In the genomic region with DNA sequence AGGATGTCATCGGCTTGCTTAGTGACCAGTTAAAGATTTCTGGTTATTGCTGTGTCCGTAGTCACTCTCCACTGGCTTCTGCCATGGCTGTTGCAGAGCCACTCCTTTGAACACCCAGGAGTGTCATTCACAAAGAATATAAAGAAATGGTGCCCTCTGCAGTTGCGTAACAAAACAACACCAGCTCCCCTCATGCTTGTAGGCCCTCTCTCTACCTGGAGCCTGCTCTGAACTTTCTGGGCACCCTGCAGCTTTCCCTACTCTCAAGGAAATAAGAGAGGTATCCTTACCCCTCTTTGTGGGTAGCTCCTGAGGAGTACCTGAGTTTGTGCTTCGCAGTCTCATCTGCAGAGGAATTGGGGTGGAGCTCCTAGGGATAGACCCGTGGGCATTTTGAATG, we compare ENCODE assay signal across 11 cellular contexts.
DNase-seq lines count a peak whose midpoint lies in the region; ATAC-seq, FAIRE-seq and TF ChIP-seq lines count a peak whose summit lies in the region.
"Had no signal": no experiment of that assay in that cellular context is flagged by ENCODE, and none has a peak within 500 bp of the region (broad histone marks: within the 10 kb centered on the region; RNA-seq: fewer than 3 reads in every experiment).

No MANE protein-coding gene starts in this region.

- no peak overlapping the region for H2BK5ac ChIP-seq in H1 (ENCODE audit: low read depth, low read length)

- no TSS peak for BruUV-seq in HepG2 (replicated peaks; lab: Mats Ljungman, UMichigan)

- in situ Hi-C loops in HepG2 (cut with HindIII; ENCODE audit: extremely low pct_ligation_motif_present, low pct_unique_long_range_greater_than_20kb): no loop called here

- TF ChIP-seq RAD21 in HepG2 (CRISPR knock-in tag; IDR thresholded peaks at IDR 0.05): no peak
- peak; percentile 76 to 77 for TF ChIP-seq RAD21 in H1 (IDR thresholded peaks at IDR 0.05 in 1 of 2, conservative IDR thresholded peaks at IDR 0.05 in 1 of 2; ENCODE audit: low read depth in 2 of 2, low read length in 2 of 2)

- no peak for TF ChIP-seq EP300 in HepG2 (IDR thresholded peaks at IDR 0.05; ENCODE audit: low read depth in 2 of 2, low read length in 2 of 2)
- TF ChIP-seq EP300 in HepG2 (CRISPR knock-in tag; IDR thresholded peaks at IDR 0.05; ENCODE audit: borderline replicate concordance): no peak
- no peak for TF ChIP-seq EP300 in H1 (IDR thresholded peaks at IDR 0.05; ENCODE audit: borderline replicate concordance in 1 of 2, low read depth in 2 of 2, low read length in 2 of 2)

- no peaks in the 10 kb centered on the region for H3K23me2 ChIP-seq in H1 (ENCODE audit: low read depth, low read length)

- no peak overlapping the region for H3K56ac ChIP-seq in H1 (replicated peaks; ENCODE audit: insufficient read length, low read depth, low read length)

- H3K4me3 ChIP-seq in HepG2 (replicated peaks in 1 of 3; ENCODE audit: insufficient read depth in 1 of 3, low read depth in 2 of 3, low read length in 3 of 3) (no peak overlapping the region), right lobe of liver (no peak overlapping the region), H1 (ENCODE audit: extremely low read depth in 1 of 4, insufficient read depth in 2 of 4, low read depth in 3 of 4, low read length in 4 of 4) (no peak overlapping the region)

- TF ChIP-seq POLR2A in HepG2 (IDR thresholded peaks at IDR 0.05; ENCODE audit: insufficient read depth in 1 of 2, low read depth in 2 of 2, low read length in 2 of 2): no peak
- no peak for TF ChIP-seq POLR2A in right lobe of liver (IDR thresholded peaks at IDR 0.05)
- TF ChIP-seq POLR2A in H1 (IDR thresholded peaks at IDR 0.05; ENCODE audit: control extremely low read depth in 1 of 2, low read depth in 2 of 2, low read length in 2 of 2): no peak

- FAIRE-seq in HepG2 (lab: Jason Lieb, UNC) (no peak), H1 (lab: Jason Lieb, UNC) (peak; percentile 84)

- 18% methylated on average over 5 of the region's 5 CpGs for WGBS in HepG2 (ENCODE audit: low lambda C conversion rate)
- WGBS in right lobe of liver (ENCODE audit: insufficient coverage, low coverage, low lambda C conversion rate, missing lambda C conversion rate): 100% methylated on average over 1 of the region's 5 CpGs
- WGBS in H1 (ENCODE audit: extremely low coverage in 1 of 2, insufficient coverage in 1 of 2, insufficient read length in 1 of 2, insufficient replicate concordance in 2 of 2, low coverage in 1 of 2, low lambda C conversion rate in 2 of 2, missing lambda C conversion rate in 1 of 2), 2 experiments: 46% methylated on average over 5 of the region's 5 CpGs; no CpG with 5 or more reads in 1 of the 2 experiments

- H3K4ac ChIP-seq in H1 (replicated peaks; ENCODE audit: insufficient read length, low read depth, low read length): no peak overlapping the region

- H3K79me1 ChIP-seq in H1 (ENCODE audit: low read depth, low read length): no peaks in the 10 kb centered on the region

- no peak overlapping the region for H3K9ac ChIP-seq in HepG2 (ENCODE audit: insufficient read depth, low read depth, low read length)
- no peak overlapping the region for H3K9ac ChIP-seq in H1 (replicated peaks in 1 of 4; ENCODE audit: extremely low read depth in 1 of 4, low read depth in 3 of 4, low read length in 3 of 4)

- no peak overlapping the region for H3K18ac ChIP-seq in H1 (ENCODE audit: extremely low read depth, low read length)

- no peak for DNase-seq in HepG2 (ENCODE audit: low spot score)
- no peak for DNase-seq in right lobe of liver
- peak; percentile 21 to 82 for DNase-seq in NCI-H526 (lab: John Stamatoyannopoulos, UW)
- peak; percentile 15 to 64 for DNase-seq in H1 (ENCODE audit: low read depth in 1 of 2, low spot score in 2 of 2)
- no peak for DNase-seq in stimulated activated naive CD8-positive, alpha-beta T cell treated with anti-CD3 and anti-CD28 coated beads, Interleukin-15, Interleukin-2, amounts not matched to agents 100 U/mL and 50 U/mL, for 24 hours
- DNase-seq in NCI-H128 (lab: John Stamatoyannopoulos, UW; ENCODE audit: unreplicated experiment): no peak
- DNase-seq: T-cell had no signal

- no peak overlapping the region for H2BK20ac ChIP-seq in H1 (ENCODE audit: low read length)

- H3K27ac ChIP-seq in HepG2 (ENCODE audit: extremely low read length, insufficient read depth, low read length): no peak overlapping the region
- no peak overlapping the region for H3K27ac ChIP-seq in right lobe of liver
- no peak overlapping the region for H3K27ac ChIP-seq in H1 (ENCODE audit: low read depth, low read length)

- H3K9me3 ChIP-seq in HepG2 (ENCODE audit: low read length) (no peaks in the 10 kb centered on the region), right lobe of liver (no peaks in the 10 kb centered on the region), H1 (ENCODE audit: insufficient read depth in 2 of 2, low read depth in 1 of 2, low read length in 1 of 2) (no peaks in the 10 kb centered on the region)
- H3K9me3 ChIP-seq: Caco-2 had no signal

- no peaks in the 10 kb centered on the region for H3K4me1 ChIP-seq in HepG2 (ENCODE audit: insufficient read depth, low read length)
- no peaks in the 10 kb centered on the region for H3K4me1 ChIP-seq in right lobe of liver
- H3K4me1 ChIP-seq in H1 (replicated peaks in 1 of 4; ENCODE audit: control insufficient read depth in 3 of 4, insufficient read depth in 4 of 4, low read length in 3 of 4): no peaks in the 10 kb centered on the region
- H3K4me1 ChIP-seq: Caco-2 had no signal

- H3K23ac ChIP-seq in H1 (ENCODE audit: insufficient read length): no peak overlapping the region

- H4K5ac ChIP-seq in H1 (ENCODE audit: insufficient read length, low read depth, low read length): no peak overlapping the region

- H3K27me3 ChIP-seq in HepG2 (ENCODE audit: control insufficient read depth in 1 of 2, insufficient read depth in 2 of 2, low read length in 2 of 2): no peaks in the 10 kb centered on the region
- H3K27me3 ChIP-seq in right lobe of liver: peaks cover 0 to 7% of the 10 kb centered on the region in 2 donors
- no peaks in the 10 kb centered on the region for H3K27me3 ChIP-seq in H1 (replicated peaks in 1 of 4; ENCODE audit: control insufficient read depth in 3 of 4, extremely low read depth in 1 of 4, insufficient read depth in 3 of 4, low read length in 3 of 4)

- no peak overlapping the region for H2BK12ac ChIP-seq in H1 (ENCODE audit: low read depth, low read length)

- H3K14ac ChIP-seq in H1 (ENCODE audit: insufficient read length): no peak overlapping the region

- no peak overlapping the region for H2BK120ac ChIP-seq in H1 (replicated peaks; ENCODE audit: low read depth, low read length)

- POLR2A ChIA-PET in HepG2 (lab: Yijun Ruan, JAX): no interaction called here
- POLR2A ChIA-PET in H1 (lab: Charles Lee; ENCODE audit: partially characterized antibody): no interaction called here

- H3K4me2 ChIP-seq in HepG2 (ENCODE audit: low read depth, low read length) (no peak overlapping the region), H1 (ENCODE audit: insufficient read depth in 1 of 2, low read depth in 2 of 2, low read length in 2 of 2) (no peak overlapping the region)

- no peak overlapping the region for H4K91ac ChIP-seq in H1 (replicated peaks; ENCODE audit: insufficient read length, low read length)

- no peak overlapping the region for H2AFZ ChIP-seq in HepG2 (ENCODE audit: low read length)
- H2AFZ ChIP-seq in H1 (ENCODE audit: low read length): peak overlapping the region; percentile 45

- intact Hi-C loops in HepG2 (cut with micrococcal nuclease; ENCODE audit: unreplicated experiment) (no loop called here), right lobe of liver (cut with DNase I) (no loop called here)

- H3K36me3 ChIP-seq in HepG2 (replicated peaks in 1 of 2; ENCODE audit: control insufficient read depth in 1 of 2, insufficient read depth in 2 of 2, low read length in 2 of 2) (no peaks in the 10 kb centered on the region), right lobe of liver (no peaks in the 10 kb centered on the region), H1 (ENCODE audit: control insufficient read depth in 2 of 4, insufficient read depth in 4 of 4, low read length in 3 of 4) (no peaks in the 10 kb centered on the region)

- ATAC-seq in HepG2 (peak; percentile 53), right lobe of liver (no peak), HG02973 (IDR thresholded peaks at IDR 0.05; ENCODE audit: unreplicated experiment) (no peak), HG03025 (IDR thresholded peaks at IDR 0.05; ENCODE audit: low FRiP score, unreplicated experiment) (no peak)
- ATAC-seq in stimulated activated naive CD8-positive, alpha-beta T cell treated with anti-CD3 and anti-CD28 coated beads, Interleukin-15, Interleukin-2, amounts not matched to agents 100 U/mL and 50 U/mL, for 24 hours: no peak
- ATAC-seq: left lobe of liver, T-cell had no signal

- H4K20me1 ChIP-seq in HepG2 (ENCODE audit: insufficient read depth, low read length) (no peaks in the 10 kb centered on the region), H1 (replicated peaks in 1 of 2; ENCODE audit: control insufficient read depth in 1 of 2, insufficient read depth in 2 of 2, low read length in 2 of 2) (no peaks in the 10 kb centered on the region)

- H2BK15ac ChIP-seq in H1 (ENCODE audit: low read length): no peak overlapping the region

- no peaks in the 10 kb centered on the region for H3K79me2 ChIP-seq in HepG2 (ENCODE audit: insufficient read depth, low read length)
- no peaks in the 10 kb centered on the region for H3K79me2 ChIP-seq in H1 (ENCODE audit: control insufficient read depth in 1 of 2, insufficient read depth in 2 of 2, low read length in 2 of 2)

- H2AK5ac ChIP-seq in H1 (ENCODE audit: low read depth, low read length): no peak overlapping the region

- TF ChIP-seq CTCF in HepG2 (CRISPR knock-in tag; IDR thresholded peaks at IDR 0.05): 0 out of 2 replicates have a peak, but pooled peaks have one; percentile 15
- TF ChIP-seq CTCF in right lobe of liver (IDR thresholded peaks at IDR 0.05): no peak
- peak; percentile 25 to 63 (median 52) for TF ChIP-seq CTCF in H1 (IDR thresholded peaks at IDR 0.05; ENCODE audit: control extremely low read depth in 1 of 3, insufficient read depth in 1 of 3, low read depth in 1 of 3, low read length in 3 of 3)

- H4K8ac ChIP-seq in H1 (ENCODE audit: extremely low read depth, insufficient read depth, low read length): no peak overlapping the region

- CTCF ChIA-PET in HepG2 (lab: Yijun Ruan, JAX; ENCODE audit: low intra/inter-chr PET ratio, low total read pairs) (no interaction called here), H1 (lab: Charles Lee; ENCODE audit: partially characterized antibody) (interaction anchor here (0.7 to 3.0 kb wide), 23 partner anchors 8 to 1242 kb away, joined by 3 to 21 read pairs (median 3); no protein-coding TSS in a partner anchor)

TF ChIP-seq in HepG2, 621 proteins besides CTCF, POLR2A, EP300 and RAD21 (continues in another document):
- TF ChIP-seq KLF15 (CRISPR knock-in tag; IDR thresholded peaks at IDR 0.05; ENCODE audit: borderline replicate concordance) (no peak), STAG1 (CRISPR knock-in tag; IDR thresholded peaks at IDR 0.05) (peak; percentile 28)

TF ChIP-seq in H1, 55 proteins besides CTCF, POLR2A, EP300 and RAD21 (continues in another document):
- TF ChIP-seq RXRA (IDR thresholded peaks at IDR 0.05; ENCODE audit: insufficient read depth, low read depth, low read length): no peak
- peak; percentile 85 for TF ChIP-seq CEBPB (IDR thresholded peaks at IDR 0.05; ENCODE audit: low read depth, low read length)
- no peak for TF ChIP-seq SP1 (IDR thresholded peaks at IDR 0.05; ENCODE audit: low read depth, low read length)
- no peak for TF ChIP-seq KDM1A (IDR thresholded peaks at IDR 0.05; ENCODE audit: borderline replicate concordance, low read length)
- no peak for TF ChIP-seq EZH2 (IDR thresholded peaks at IDR 0.05; ENCODE audit: low read depth, low read length, severe bottlenecking)

Comparison
In these comparisons a context has a peak if more than half of its experiments do, and no peak if none do; other contexts are left out.
1. CTCF ChIP-seq: peak in HepG2 (single experiment) and H1 (3 of 3); none in right lobe of liver (0 of 4).
2. DNase-seq: peak in NCI-H526 (2 of 2) and H1 (2 of 2); none in HepG2 (single experiment), right lobe of liver (0 of 3), stimulated activated naive CD8-positive, alpha-beta T cell treated with anti-CD3 and anti-CD28 coated beads, Interleukin-15, Interleukin-2, amounts not matched to agents 100 U/mL and 50 U/mL, for 24 hours (single experiment) and NCI-H128 (single experiment).